ENCODE assay signal across 1 cellular context in the genomic region with DNA sequence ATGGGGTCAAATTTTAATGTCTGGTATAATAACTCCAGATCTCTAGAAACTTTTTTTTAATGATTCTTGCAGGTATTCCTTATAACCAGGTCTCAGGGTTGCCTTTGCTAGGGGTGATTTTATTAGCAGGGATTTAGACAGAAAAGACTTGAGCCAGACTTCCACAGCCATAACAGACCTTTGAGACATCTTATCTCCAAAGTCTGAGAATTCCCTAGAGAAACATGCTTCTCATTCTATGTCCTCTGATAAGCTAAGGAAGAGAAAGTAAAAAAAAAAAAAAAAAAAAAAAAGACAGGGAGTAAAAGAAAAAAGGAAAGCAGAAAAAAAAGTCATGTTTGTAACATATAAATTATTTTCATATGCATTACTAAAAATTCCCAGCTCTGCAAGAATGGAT.
TF ChIP-seq lines count a peak whose summit lies in the region.

No MANE protein-coding gene starts in this region.

TF ChIP-seq in IMR-90, 13 proteins besides CTCF, POLR2A, EP300 and RAD21 (continued from another document):
- TF ChIP-seq, protein P1, sequence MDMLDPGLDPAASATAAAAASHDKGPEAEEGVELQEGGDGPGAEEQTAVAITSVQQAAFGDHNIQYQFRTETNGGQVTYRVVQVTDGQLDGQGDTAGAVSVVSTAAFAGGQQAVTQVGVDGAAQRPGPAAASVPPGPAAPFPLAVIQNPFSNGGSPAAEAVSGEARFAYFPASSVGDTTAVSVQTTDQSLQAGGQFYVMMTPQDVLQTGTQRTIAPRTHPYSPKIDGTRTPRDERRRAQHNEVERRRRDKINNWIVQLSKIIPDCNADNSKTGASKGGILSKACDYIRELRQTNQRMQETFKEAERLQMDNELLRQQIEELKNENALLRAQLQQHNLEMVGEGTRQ (IDR thresholded peaks at IDR 0.05; ENCODE audit: low read depth, low read length): no peak
- TF ChIP-seq CEBPB (IDR thresholded peaks at IDR 0.05; ENCODE audit: low read depth, low read length) (no peak), NFE2L2 (IDR thresholded peaks at IDR 0.05; ENCODE audit: low read depth, low read length) (no peak), MAZ (IDR thresholded peaks at IDR 0.05; ENCODE audit: borderline replicate concordance, low read depth, low read length) (no peak), CHD1 (IDR thresholded peaks at IDR 0.05; ENCODE audit: low read depth, low read length) (no peak), RCOR1 (IDR thresholded peaks at IDR 0.05; ENCODE audit: insufficient replicate concordance, low read length) (no peak), MXI1 (IDR thresholded peaks at IDR 0.05; ENCODE audit: borderline replicate concordance, low read depth, low read length) (no peak), RFX5 (IDR thresholded peaks at IDR 0.05; ENCODE audit: low read depth, low read length) (no peak), BHLHE40 (IDR thresholded peaks at IDR 0.05; ENCODE audit: low read depth, low read length) (no peak), ELK1 (IDR thresholded peaks at IDR 0.05; ENCODE audit: borderline replicate concordance, low read depth, low read length) (no peak), SMC3 (IDR thresholded peaks at IDR 0.05; ENCODE audit: low read depth, low read length) (no peak)
